Comparison of ENCODE assay signal across 9 cellular contexts in the genomic region with DNA sequence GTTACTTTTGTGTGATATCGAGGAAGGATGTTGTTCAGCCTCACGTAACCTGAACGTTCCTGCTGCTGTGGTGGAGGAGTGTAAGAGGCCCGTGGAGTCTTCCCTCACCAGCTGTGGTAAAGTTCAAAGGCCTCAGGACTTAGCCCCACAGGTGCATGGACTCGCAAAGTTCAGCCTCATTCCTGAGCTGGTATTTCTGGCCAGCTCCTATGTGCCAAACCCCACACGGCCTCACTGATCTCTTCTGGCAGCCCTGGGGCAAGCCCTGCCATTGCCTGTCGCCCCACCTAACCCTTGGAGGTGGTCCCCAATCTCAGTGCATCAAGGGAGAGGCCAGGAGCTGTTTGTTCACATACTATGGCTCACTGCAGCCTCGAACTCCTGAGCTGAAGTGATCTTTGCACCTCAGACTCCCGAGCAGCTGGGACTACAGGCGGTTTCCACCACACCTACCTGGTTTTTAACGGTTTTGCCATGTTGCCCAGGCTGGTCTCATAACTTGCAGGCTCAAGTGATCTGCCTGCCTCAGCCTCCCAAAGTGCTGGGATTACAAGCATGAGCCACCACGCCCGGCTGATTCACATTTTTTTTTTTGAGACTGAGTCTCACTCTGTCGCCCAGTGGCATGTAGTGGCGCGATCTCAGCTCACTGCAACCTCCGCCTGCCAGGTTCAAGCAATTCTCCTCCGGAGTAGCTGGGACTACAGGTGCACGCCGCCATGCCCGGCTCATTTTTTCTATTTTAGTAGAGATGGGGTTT. TPM values are rescaled to one million over a fixed set of nuclear protein-coding genes. Genes with fewer than 3 reads are reported as not detected.
A peak's percentile ranks its signal among the peaks of the same experiment; 100 is the strongest.
DNase-seq lines count a peak whose midpoint lies in the region; ATAC-seq and TF ChIP-seq lines count a peak whose summit lies in the region.
"Had no signal": no experiment of that assay in that cellular context is flagged by ENCODE, and none has a peak within 500 bp of the region (broad histone marks: within the 10 kb centered on the region; RNA-seq: fewer than 3 reads in every experiment).

No MANE protein-coding gene starts in this region.

- H3K4me2 ChIP-seq in Karpas-422 (ENCODE audit: low read depth, low read length, poor library complexity, severe bottlenecking), result peak overlapping the region; percentile 87

- no peak for ATAC-seq in GM19351 (IDR thresholded peaks at IDR 0.05; ENCODE audit: unreplicated experiment)

- no peaks in the 10 kb centered on the region for H3K9me2 ChIP-seq in Karpas-422 (replicated peaks; ENCODE audit: insufficient read depth, low read length)

- no peak for DNase-seq in BE2C
- no peak for DNase-seq in Karpas-422
- DNase-seq in cardiac fibroblast (ENCODE audit: low read depth in 2 of 2), result no peak
- peak; percentile 28 for DNase-seq in myocyte (ENCODE audit: low read depth)
- DNase-seq in COLO668 (lab: John Stamatoyannopoulos, UW; ENCODE audit: unreplicated experiment), result no peak
- DNase-seq in DMS153 (lab: John Stamatoyannopoulos, UW), result no peak
- DNase-seq in SJCRH30, result no peak
- DNase-seq: NCI-H226 had no signal

- H3K4me1 ChIP-seq in BE2C, result no peaks in the 10 kb centered on the region
- peaks cover 19% of the 10 kb centered on the region for H3K4me1 ChIP-seq in Karpas-422 (ENCODE audit: low read length)
- peaks cover 12% of the 10 kb centered on the region for H3K4me1 ChIP-seq in SJCRH30

- H3K36me3 ChIP-seq in BE2C (0 out of 2 replicates have a peak, but pooled peaks cover 1% of the 10 kb centered on the region), Karpas-422 (ENCODE audit: insufficient read depth, low read length) (peaks cover 14% of the 10 kb centered on the region), SJCRH30 (peaks cover 26% of the 10 kb centered on the region)

- no peak overlapping the region for H2AFZ ChIP-seq in Karpas-422 (ENCODE audit: low read length)

- peaks cover 46% of the 10 kb centered on the region for H4K20me1 ChIP-seq in Karpas-422 (ENCODE audit: insufficient read depth, low read depth, low read length)

- H3K9me3 ChIP-seq in BE2C (no peaks in the 10 kb centered on the region), Karpas-422 (ENCODE audit: low read length) (no peaks in the 10 kb centered on the region), SJCRH30 (replicated peaks) (no peaks in the 10 kb centered on the region)

- H3K27ac ChIP-seq in Karpas-422 (ENCODE audit: low read length) (no peak overlapping the region), SJCRH30 (no peak overlapping the region)

- peak overlapping the region; percentile 91 for H3K9ac ChIP-seq in Karpas-422 (ENCODE audit: low read length)

- no peaks in the 10 kb centered on the region; the same call in 1 of the 2 replicates for H3K27me3 ChIP-seq in BE2C
- H3K27me3 ChIP-seq in Karpas-422 (ENCODE audit: low read length), result no peaks in the 10 kb centered on the region
- H3K27me3 ChIP-seq in SJCRH30, result peaks cover 11% of the 10 kb centered on the region

- peak overlapping the region; percentile 86; the same call in 1 of the 2 replicates for H3K4me3 ChIP-seq in BE2C (ENCODE audit: low read depth, low read length)
- peak overlapping the region; percentile 78 for H3K4me3 ChIP-seq in Karpas-422 (ENCODE audit: low read length)
- H3K4me3 ChIP-seq in cardiac fibroblast (replicated peaks in 1 of 2; ENCODE audit: low read depth in 2 of 2, low read length in 2 of 2), result peak overlapping the region; percentile 3 to 98
- no peak overlapping the region for H3K4me3 ChIP-seq in SJCRH30

- H3K79me2 ChIP-seq in Karpas-422 (ENCODE audit: low read length), result peaks cover 58% of the 10 kb centered on the region

- TF ChIP-seq CTCF in BE2C (IDR thresholded peaks at IDR 0.05; ENCODE audit: low read depth, low read length) (no peak), cardiac fibroblast (IDR thresholded peaks at IDR 0.05; ENCODE audit: low read depth, low read length) (no peak)

RNA-seq across cellular contexts. Expression of gene PHRF1, which starts 2.2 kb away (rescaled TPM):
- 36.2 TPM for polyA plus RNA-seq in BE2C (2012; ENCODE audit: insufficient read depth, insufficient read length, low read depth)
- 8.7 and 20.9 TPM in 2 replicates for total RNA-seq in Karpas-422 (2014; rRNA removed; shearing (Covaris generic); ENCODE audit: low replicate concordance)
- 27.7 and 31.2 TPM in 2 replicates for total RNA-seq in myocyte
- polyA plus RNA-seq in myocyte (2012), result 19.6 TPM
- 30.8 and 34.3 TPM in 2 replicates for total RNA-seq in SJCRH30 (2014; rRNA removed; shearing (Covaris generic))

RNA-seq across cellular contexts. Expression of gene RASSF7, which starts 17.7 kb away (rescaled TPM):
- polyA plus RNA-seq in BE2C (2012; ENCODE audit: insufficient read depth, insufficient read length, low read depth), result 3.7 TPM
- 13.8 and 29.1 TPM in 2 replicates for total RNA-seq in Karpas-422 (2014; rRNA removed; shearing (Covaris generic); ENCODE audit: low replicate concordance)
- 21.1 and 32.2 TPM in 2 replicates for total RNA-seq in myocyte
- 29.1 TPM for polyA plus RNA-seq in myocyte (2012)
- total RNA-seq in SJCRH30 (2014; rRNA removed; shearing (Covaris generic)), result 6.9 and 7.4 TPM in 2 replicates

RNA-seq across cellular contexts. Expression of gene LMNTD2, which starts 17.9 kb away (rescaled TPM):
- not detected for polyA plus RNA-seq in BE2C (2012; ENCODE audit: insufficient read depth, insufficient read length, low read depth)
- total RNA-seq in Karpas-422 (2014; rRNA removed; shearing (Covaris generic); ENCODE audit: low replicate concordance), result 6.2 and 14.3 TPM in 2 replicates
- total RNA-seq in myocyte, result 0.31 and 0.78 TPM in 2 replicates
- 2.2 TPM for polyA plus RNA-seq in myocyte (2012)
- total RNA-seq in SJCRH30 (2014; rRNA removed; shearing (Covaris generic)), result 0.43 and 0.51 TPM in 2 replicates

RNA-seq across cellular contexts. Expression of gene IRF7, which starts 37.3 kb away (rescaled TPM):
- 14.4 TPM for polyA plus RNA-seq in BE2C (2012; ENCODE audit: insufficient read depth, insufficient read length, low read depth)
- total RNA-seq in Karpas-422 (2014; rRNA removed; shearing (Covaris generic); ENCODE audit: low replicate concordance), result 34.6 and 53.5 TPM in 2 replicates
- total RNA-seq in myocyte, result 25.1 and 29.3 TPM in 2 replicates
- polyA plus RNA-seq in myocyte (2012), result 32.3 TPM
- total RNA-seq in SJCRH30 (2014; rRNA removed; shearing (Covaris generic)), result 3.6 and 5.8 TPM in 2 replicates

RNA-seq across cellular contexts. Expression of gene LRRC56, which starts 41.1 kb away (rescaled TPM):
- 0.42 TPM for polyA plus RNA-seq in BE2C (2012; ENCODE audit: insufficient read depth, insufficient read length, low read depth)
- total RNA-seq in Karpas-422 (2014; rRNA removed; shearing (Covaris generic); ENCODE audit: low replicate concordance), result 0.37 and 4.6 TPM in 2 replicates
- 1.3 and 2.3 TPM in 2 replicates for total RNA-seq in myocyte
- 1.8 TPM for polyA plus RNA-seq in myocyte (2012)
- total RNA-seq in SJCRH30 (2014; rRNA removed; shearing (Covaris generic)), result 0.08 and 0.20 TPM in 2 replicates
